In genomic region chrX:114075073-114075673, GRCh38 we compare ENCODE assay signal across 15 cellular contexts.
DNase-seq lines count a peak whose midpoint lies in the region; ATAC-seq, FAIRE-seq and TF ChIP-seq lines count a peak whose summit lies in the region.
"Had no signal": no experiment of that assay in that cellular context is flagged by ENCODE, and none has a peak within 500 bp of the region (broad histone marks: within the 10 kb centered on the region; RNA-seq: fewer than 3 reads in every experiment).

No MANE protein-coding gene starts in this region.

- H3K36me3 Mint-ChIP-seq in HFFc6 (ENCODE audit: low read depth) = no peaks in the 10 kb centered on the region

- H3K36me3 ChIP-seq in BJ (ENCODE audit: control insufficient read depth, insufficient read depth, low read length) = no peaks in the 10 kb centered on the region
- H3K36me3 ChIP-seq: right atrium auricular region, tibial artery had no signal

- POLR2A ChIA-PET in BJ (lab: Charles Lee) = no interaction called here

- peak; percentile 86 for FAIRE-seq in islet of Langerhans (lab: Jason Lieb, UNC)

- no peak overlapping the region for H3K27ac Mint-ChIP-seq in HFFc6
- H3K27ac Mint-ChIP-seq: activated T-helper 1 cell treated with anti-CD3 and anti-CD28 coated beads, Interleukin-12 subunit alpha, Interleukin-12 subunit beta, Interleukin-2, Interleukin-4 antibody, amounts not matched to agents 30 ng/mL and 10 ng/mL and 1 ng/mL, durations not matched to agents 14 hours and 24 hours and 36 hours had no signal

- H3K27me3 ChIP-seq in BJ (ENCODE audit: control insufficient read depth, insufficient read depth, low read length) = no peaks in the 10 kb centered on the region
- H3K27me3 ChIP-seq: right atrium auricular region, tibial artery had no signal

- peaks cover 3% of the 10 kb centered on the region; the same call in 1 of the 2 replicates for H3K9me3 Mint-ChIP-seq in HFFc6

- no peak overlapping the region for H3K27ac ChIP-seq in VCaP
- H3K27ac ChIP-seq: right atrium auricular region, tibial artery had no signal

- no peak overlapping the region for H3K4me3 Mint-ChIP-seq in HFFc6
- H3K4me3 Mint-ChIP-seq: activated T-helper 1 cell treated with anti-CD3 and anti-CD28 coated beads, Interleukin-12 subunit alpha, Interleukin-12 subunit beta, Interleukin-2, Interleukin-4 antibody, amounts not matched to agents 30 ng/mL and 10 ng/mL and 1 ng/mL, durations not matched to agents 14 hours and 24 hours and 36 hours; central memory CD8-positive, alpha-beta T cell had no signal

- ATAC-seq in GM21423 (IDR thresholded peaks at IDR 0.05; ENCODE audit: unreplicated experiment) (no peak), HG03095 (IDR thresholded peaks at IDR 0.05; ENCODE audit: unreplicated experiment) (no peak)
- ATAC-seq: activated CD4-positive, CD25-positive, alpha-beta regulatory T cell treated with anti-CD3 and anti-CD28 coated beads, Interleukin-2, amount 50 U/mL, for 24 hours had no signal

- CTCF ChIA-PET in BJ (lab: Yijun Ruan, JAX) = no interaction called here

- H3K27me3 Mint-ChIP-seq in HFFc6 (ENCODE audit: insufficient read depth) = no peaks in the 10 kb centered on the region
- H3K27me3 Mint-ChIP-seq: central memory CD8-positive, alpha-beta T cell had no signal

- TF ChIP-seq CTCF in BJ (IDR thresholded peaks at IDR 0.05; ENCODE audit: insufficient read depth, low read depth, low read length) (peak; percentile 25; the same call in 1 of the 2 replicates), HFFc6 (IDR thresholded peaks at IDR 0.05) (peak; percentile 67), VCaP (conservative IDR thresholded peaks at IDR 0.05) (peak; percentile 32; the same call in 1 of the 2 replicates)

- H3K4me1 Mint-ChIP-seq in HFFc6 (ENCODE audit: low read depth) = no peaks in the 10 kb centered on the region
- H3K4me1 Mint-ChIP-seq: central memory CD8-positive, alpha-beta T cell had no signal

- H3K4me3 ChIP-seq in BJ (ENCODE audit: low read depth, low read length) = no peak overlapping the region
- H3K4me3 ChIP-seq: right atrium auricular region, tibial artery had no signal

- DNase-seq in BJ (ENCODE audit: low read depth) = no peak
- DNase-seq in HFFc6 = no peak
- no peak for DNase-seq in cerebellar nuclear complex (lab: John Stamatoyannopoulos, UW)
- no peak for DNase-seq in NCI-H1092 treated with DMSO at 0.1 percent for 48 hours (lab: John Stamatoyannopoulos, UW)
- DNase-seq: head of caudate nucleus, NCI-H187 treated with DMSO at 0.1 percent for 48 hours, tibial artery had no signal
